Comparison of ENCODE assay signal across 1 cellular context in the genomic region with DNA sequence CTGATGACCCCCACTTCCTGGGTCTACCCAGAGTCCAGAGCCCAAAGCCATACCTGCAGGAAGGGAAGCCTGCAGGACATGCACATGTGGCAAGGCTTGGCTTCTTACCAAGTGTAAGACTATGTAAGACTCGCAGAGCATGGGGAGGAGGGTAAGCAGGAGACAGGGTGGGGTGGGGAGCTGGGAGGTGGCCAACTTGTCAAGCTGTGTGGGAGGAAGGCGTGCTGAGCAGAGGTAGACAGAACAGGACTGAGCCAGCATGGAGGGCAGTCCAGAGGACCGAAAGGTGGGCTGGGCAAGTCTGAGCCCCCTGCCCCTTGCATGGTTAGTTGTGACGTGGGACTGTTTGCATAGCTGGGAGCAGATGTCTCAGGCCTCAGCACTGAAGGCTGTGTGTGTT.
A peak's percentile ranks its signal among the peaks of the same experiment; 100 is the strongest.
TF ChIP-seq lines count a peak whose summit lies in the region.

No MANE protein-coding gene starts in this region.

TF ChIP-seq in HepG2, 621 proteins besides CTCF, POLR2A, EP300 and RAD21 (continued from another document):
- TF ChIP-seq, protein P1, sequence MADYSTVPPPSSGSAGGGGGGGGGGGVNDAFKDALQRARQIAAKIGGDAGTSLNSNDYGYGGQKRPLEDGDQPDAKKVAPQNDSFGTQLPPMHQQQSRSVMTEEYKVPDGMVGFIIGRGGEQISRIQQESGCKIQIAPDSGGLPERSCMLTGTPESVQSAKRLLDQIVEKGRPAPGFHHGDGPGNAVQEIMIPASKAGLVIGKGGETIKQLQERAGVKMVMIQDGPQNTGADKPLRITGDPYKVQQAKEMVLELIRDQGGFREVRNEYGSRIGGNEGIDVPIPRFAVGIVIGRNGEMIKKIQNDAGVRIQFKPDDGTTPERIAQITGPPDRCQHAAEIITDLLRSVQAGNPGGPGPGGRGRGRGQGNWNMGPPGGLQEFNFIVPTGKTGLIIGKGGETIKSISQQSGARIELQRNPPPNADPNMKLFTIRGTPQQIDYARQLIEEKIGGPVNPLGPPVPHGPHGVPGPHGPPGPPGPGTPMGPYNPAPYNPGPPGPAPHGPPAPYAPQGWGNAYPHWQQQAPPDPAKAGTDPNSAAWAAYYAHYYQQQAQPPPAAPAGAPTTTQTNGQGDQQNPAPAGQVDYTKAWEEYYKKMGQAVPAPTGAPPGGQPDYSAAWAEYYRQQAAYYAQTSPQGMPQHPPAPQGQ (CRISPR knock-in tag; IDR thresholded peaks at IDR 0.05; ENCODE audit: borderline replicate concordance), result no peak
- TF ChIP-seq PAX8 (CRISPR knock-in tag; IDR thresholded peaks at IDR 0.05; ENCODE audit: borderline replicate concordance) (no peak), RBM22 (optimal IDR thresholded peaks at IDR 0.05; ENCODE audit: low read length) (no peak), ATF1 (CRISPR knock-in tag; IDR thresholded peaks at IDR 0.05) (no peak), ZNF773 (CRISPR knock-in tag; IDR thresholded peaks at IDR 0.05; ENCODE audit: borderline replicate concordance) (0 out of 2 replicates have a peak, but pooled peaks have one; percentile 17), ZEB1 (IDR thresholded peaks at IDR 0.05; ENCODE audit: insufficient replicate concordance, low read depth) (no peak), ZNF782 (CRISPR knock-in tag; IDR thresholded peaks at IDR 0.05; ENCODE audit: borderline replicate concordance) (no peak), ZNF737 (CRISPR knock-in tag; IDR thresholded peaks at IDR 0.05; ENCODE audit: borderline replicate concordance) (no peak), ZNF232 (CRISPR knock-in tag; IDR thresholded peaks at IDR 0.05; ENCODE audit: borderline replicate concordance) (no peak)
